ENCODE assay signal across 30 cellular contexts in the genomic region with DNA sequence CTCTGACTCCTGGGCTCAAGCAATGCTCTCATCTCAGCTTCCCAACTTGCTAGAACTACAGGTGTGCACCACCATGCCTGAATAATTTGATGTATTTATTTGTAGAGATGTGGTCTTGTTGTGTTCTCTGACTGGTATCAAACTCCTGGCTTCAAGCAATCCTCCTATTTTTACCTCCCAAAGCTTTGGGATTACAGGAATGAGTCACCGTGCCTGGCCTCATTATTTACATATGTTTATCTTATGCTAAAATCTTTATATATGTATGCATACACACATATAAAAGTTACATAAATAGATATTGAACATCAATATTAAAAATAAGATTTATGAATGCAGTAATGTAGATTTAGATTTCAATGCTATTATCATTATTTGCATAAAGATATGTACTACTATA.
"Had no signal": no experiment of that assay in that cellular context is flagged by ENCODE, and none has a peak within 500 bp of the region (broad histone marks: within the 10 kb centered on the region; RNA-seq: fewer than 3 reads in every experiment).

No MANE protein-coding gene starts in this region.

- H3K4me1 ChIP-seq: body of pancreas, esophagus squamous epithelium, gastrocnemius medialis, heart left ventricle had no signal

- H3K27ac ChIP-seq: body of pancreas, epithelial cell of prostate, esophagus squamous epithelium, gastrocnemius medialis, heart left ventricle, WERI-Rb-1 had no signal

- H3K36me3 Mint-ChIP-seq: activated CD4-positive, alpha-beta memory T cell treated with anti-CD3 and anti-CD28 coated beads for 36 hours; activated CD8-positive, alpha-beta memory T cell treated with anti-CD3 and anti-CD28 coated beads, Interleukin-2, amount 10 ng/mL, durations not matched to agents 7 days and 5 days; activated naive CD8-positive, alpha-beta T cell; T-cell had no signal

- H3K4me1 Mint-ChIP-seq: activated B cell treated with CpG ODN at 0.5 μM for 24 hours; activated CD8-positive, alpha-beta memory T cell treated with anti-CD3 and anti-CD28 coated beads, Interleukin-2, amount 10 ng/mL, durations not matched to agents 7 days and 5 days; T-cell had no signal

- H3K9me3 ChIP-seq: body of pancreas, gastrocnemius medialis, heart left ventricle had no signal

- H3K27ac Mint-ChIP-seq: activated B cell treated with CpG ODN at 0.5 μM for 24 hours; activated CD4-positive, alpha-beta memory T cell treated with anti-CD3 and anti-CD28 coated beads for 36 hours; activated CD8-positive, alpha-beta memory T cell treated with anti-CD3 and anti-CD28 coated beads, Interleukin-2, amount 10 ng/mL, durations not matched to agents 7 days and 5 days; activated CD8-positive, alpha-beta T cell treated with anti-CD3 and anti-CD28 coated beads, Interleukin-2, amount 10 ng/mL, durations not matched to agents 7 days and 5 days; activated naive CD8-positive, alpha-beta T cell; T-cell; T-helper 1 cell treated with Interleukin-12 subunit alpha and Interleukin-12 subunit beta and Interleukin-4 antibody, amounts not matched to agents 30 μg/mL and 1 μg/mL, for 36 hours had no signal

- H3K36me3 ChIP-seq: esophagus squamous epithelium, gastrocnemius medialis, heart left ventricle, WERI-Rb-1 had no signal

- H3K9me3 Mint-ChIP-seq: activated CD4-positive, alpha-beta memory T cell treated with anti-CD3 and anti-CD28 coated beads for 36 hours; T-helper 1 cell treated with Interleukin-12 subunit alpha and Interleukin-12 subunit beta and Interleukin-4 antibody, amounts not matched to agents 30 μg/mL and 1 μg/mL, for 36 hours had no signal

- H3K27me3 Mint-ChIP-seq: activated B cell treated with CpG ODN at 0.5 μM for 24 hours; activated CD4-positive, alpha-beta memory T cell treated with anti-CD3 and anti-CD28 coated beads for 36 hours; activated CD8-positive, alpha-beta memory T cell treated with anti-CD3 and anti-CD28 coated beads, Interleukin-2, amount 10 ng/mL, durations not matched to agents 7 days and 5 days; activated naive CD8-positive, alpha-beta T cell; T-cell had no signal

- DNase-seq: activated B cell treated with CpG ODN at 0.5 μM for 24 hours; activated CD4-positive, alpha-beta memory T cell treated with anti-CD3 and anti-CD28 coated beads for 36 hours; activated CD4-positive, alpha-beta T cell treated with anti-CD3 and anti-CD28 coated beads for 48 hours; activated CD8-positive, alpha-beta memory T cell treated with anti-CD3 and anti-CD28 coated beads, Interleukin-2, amount 10 ng/mL, durations not matched to agents 7 days and 5 days; activated CD8-positive, alpha-beta memory T cell treated with anti-CD3 and anti-CD28 coated beads, Interleukin-2, amount 50 U/mL, for 4 hours; activated CD8-positive, alpha-beta T cell treated with anti-CD3 and anti-CD28 coated beads, Interleukin-2, amount 10 ng/mL, durations not matched to agents 7 days and 5 days; activated gamma-delta T cell; activated naive CD4-positive, alpha-beta T cell; activated naive CD4-positive, alpha-beta T cell treated with anti-CD3 and anti-CD28 coated beads, Interleukin-2, amount 50 U/mL, for 16 hours; activated T-cell treated with anti-CD3 and anti-CD28 coated beads, Interleukin-2, amount 50 U/mL, for 1 hour; activated T-cell treated with anti-CD3 and anti-CD28 coated beads, Interleukin-2, amount 50 U/mL, for 48 hours; amygdala; aorta; body of pancreas; caudate nucleus; cortex of kidney; dermis blood vessel endothelial cell; effector CD4-positive, alpha-beta T cell; esophagus squamous epithelium; foreskin fibroblast; gastrocnemius medialis; glutamatergic neuron; heart left ventricle; T-cell; T1000; WERI-Rb-1 had no signal

- H3K27me3 ChIP-seq: body of pancreas, esophagus squamous epithelium, gastrocnemius medialis, heart left ventricle had no signal

- H3K4me3 Mint-ChIP-seq: activated B cell treated with CpG ODN at 0.5 μM for 24 hours; activated CD4-positive, alpha-beta memory T cell treated with anti-CD3 and anti-CD28 coated beads for 36 hours; activated CD8-positive, alpha-beta memory T cell treated with anti-CD3 and anti-CD28 coated beads, Interleukin-2, amount 10 ng/mL, durations not matched to agents 7 days and 5 days; activated CD8-positive, alpha-beta T cell treated with anti-CD3 and anti-CD28 coated beads, Interleukin-2, amount 10 ng/mL, durations not matched to agents 7 days and 5 days; activated naive CD8-positive, alpha-beta T cell; T-cell; T-helper 1 cell treated with Interleukin-12 subunit alpha and Interleukin-12 subunit beta and Interleukin-4 antibody, amounts not matched to agents 30 μg/mL and 1 μg/mL, for 36 hours had no signal

- ATAC-seq: activated CD4-positive, CD25-positive, alpha-beta regulatory T cell treated with anti-CD3 and anti-CD28 coated beads, Interleukin-2, amount 50 U/mL, for 24 hours; activated CD8-positive, alpha-beta memory T cell treated with anti-CD3 and anti-CD28 coated beads, Interleukin-2, amount 10 ng/mL, durations not matched to agents 7 days and 5 days; activated CD8-positive, alpha-beta T cell treated with anti-CD3 and anti-CD28 coated beads, Interleukin-2, amount 10 ng/mL, durations not matched to agents 7 days and 5 days; body of pancreas; gastrocnemius medialis; heart left ventricle; T-cell had no signal

- H3K4me3 ChIP-seq: body of pancreas, esophagus squamous epithelium, gastrocnemius medialis, heart left ventricle had no signal
